In genomic region chr5:176784218-176785165, GRCh38 we compare ENCODE assay signal across 9 cellular contexts. TPM values are rescaled to one million over a fixed set of nuclear protein-coding genes. Genes with fewer than 3 reads are reported as not detected.
DNase-seq lines count a peak whose midpoint lies in the region; ATAC-seq and TF ChIP-seq lines count a peak whose summit lies in the region.
"Had no signal": no experiment of that assay in that cellular context is flagged by ENCODE, and none has a peak within 500 bp of the region (broad histone marks: within the 10 kb centered on the region; RNA-seq: fewer than 3 reads in every experiment).

No MANE protein-coding gene starts in this region.

- DNase-seq in HK-2 (ENCODE audit: unreplicated experiment): peak; percentile 58
- peak; percentile 21 for DNase-seq in SK-MEL-5 (ENCODE audit: low read depth, low spot score)
- DNase-seq in glomerular endothelial cell (ENCODE audit: extremely low read depth, low read depth, low spot score): peak; percentile 80
- DNase-seq in upper lobe of right lung: peak; percentile 57
- no peak for DNase-seq in amygdala (lab: John Stamatoyannopoulos, UW)
- no peak for DNase-seq in colonic mucosa

- H3K4me1 ChIP-seq in upper lobe of right lung (no peaks in the 10 kb centered on the region), colonic mucosa (no peaks in the 10 kb centered on the region)

- in situ Hi-C loops in SK-MEL-5 (cut with HindIII; ENCODE audit: low pct_unique_long_range_greater_than_20kb, low sequenced_read_pairs): no loop called here

- intact Hi-C loops in upper lobe of right lung (cut with DNase I): no loop called here
- intact Hi-C loops in colonic mucosa (cut with DNase I): no loop called here

- TF ChIP-seq CTCF in upper lobe of right lung (IDR thresholded peaks at IDR 0.05): no peak
- no peak for TF ChIP-seq CTCF in colonic mucosa (IDR thresholded peaks at IDR 0.05)

- no peak overlapping the region for H3K9ac ChIP-seq in colonic mucosa (ENCODE audit: low read depth in 2 of 2, low read length in 2 of 2)
- H3K9ac ChIP-seq: KMS-11 had no signal

- H3K27ac ChIP-seq in upper lobe of right lung (no peak overlapping the region), colonic mucosa (no peak overlapping the region)
- H3K27ac ChIP-seq: KMS-11, SK-N-MC had no signal

- H3K4me3 ChIP-seq in upper lobe of right lung (no peak overlapping the region), colonic mucosa (no peak overlapping the region)
- H3K4me3 ChIP-seq: SK-N-MC had no signal

- H3K27me3 ChIP-seq in upper lobe of right lung (peaks cover 39% of the 10 kb centered on the region), colonic mucosa (no peaks in the 10 kb centered on the region)

- H3K36me3 ChIP-seq in upper lobe of right lung (no peaks in the 10 kb centered on the region), colonic mucosa (no peaks in the 10 kb centered on the region)

- no peak for ATAC-seq in upper lobe of right lung
- ATAC-seq in HG03097 (IDR thresholded peaks at IDR 0.05; ENCODE audit: low FRiP score, unreplicated experiment): no peak

- H3K9me3 ChIP-seq in upper lobe of right lung: no peaks in the 10 kb centered on the region
- no peaks in the 10 kb centered on the region for H3K9me3 ChIP-seq in colonic mucosa

RNA-seq across cellular contexts. Expression of gene UNC5A, which starts 25.9 kb away (rescaled TPM):
- 0.08 TPM in 1 of 2 replicates, not detected in the other for total RNA-seq in SK-MEL-5 (2014; rRNA removed; shearing (Covaris generic))
- polyA plus RNA-seq in SK-MEL-5 (2015; cell fraction: cytosol; rRNA removed): 0.10 TPM in 1 of 2 replicates, not detected in the other
- not detected in 2 replicates for polyA plus RNA-seq in SK-MEL-5 (2015; cell fraction: nucleus; rRNA removed)
- total RNA-seq in glomerular endothelial cell (18.5 and 24.0 TPM in 2 replicates), upper lobe of right lung (0.46 TPM), colonic mucosa (not detected)

Comparison
In these comparisons a context has a peak if more than half of its experiments do, and no peak if none do; other contexts are left out.
1. DNase-seq: peak in HK-2 (single experiment), SK-MEL-5 (single experiment), glomerular endothelial cell (single experiment) and upper lobe of right lung (single experiment); none in amygdala (0 of 56) and colonic mucosa (single experiment).
2. RNA of gene UNC5A, which starts 25.9 kb away (total RNA-seq): 18.5 to 24.0 TPM in glomerular endothelial cell; 0.46 TPM in upper lobe of right lung (single experiment), not detected in colonic mucosa and 0.08 TPM in SK-MEL-5; every median in the first group is over 10 times any median in the second.